Comparison of ENCODE assay signal across 31 cellular contexts in genomic region chr2:240582781-240583180, GRCh38. TPM values are rescaled to one million over a fixed set of nuclear protein-coding genes. Genes with fewer than 3 reads are reported as not detected.
DNase-seq lines count a peak whose midpoint lies in the region; ATAC-seq, FAIRE-seq and TF ChIP-seq lines count a peak whose summit lies in the region.
"Had no signal": no experiment of that assay in that cellular context is flagged by ENCODE, and none has a peak within 500 bp of the region (broad histone marks: within the 10 kb centered on the region; RNA-seq: fewer than 3 reads in every experiment).

No MANE protein-coding gene starts in this region.

- TF ChIP-seq EP300 in K562 (IDR thresholded peaks at IDR 0.05; ENCODE audit: low read length) = no peak

- H3K9me3 ChIP-seq in Loucy (ENCODE audit: insufficient read depth, low read depth, low read length) (no peaks in the 10 kb centered on the region), K562 (replicated peaks; ENCODE audit: control insufficient read depth, insufficient read depth, low read depth, low read length) (no peaks in the 10 kb centered on the region), SJCRH30 (replicated peaks) (peaks cover 3% of the 10 kb centered on the region; the same call in 1 of the 2 replicates)
- H3K9me3 ChIP-seq: prostate gland, right lobe of liver, thyroid gland, vagina had no signal

- H3K9me1 ChIP-seq in K562 (ENCODE audit: control insufficient read depth, insufficient read depth, low read length) = peaks cover 8% of the 10 kb centered on the region

- CTCF ChIA-PET in K562 (lab: Yijun Ruan, JAX; ENCODE audit: low intra/inter-chr PET ratio) = no interaction called here
- CTCF ChIA-PET in T-cell (lab: Charles Lee) = no interaction called here

- H3K36me3 Mint-ChIP-seq in T-cell (peaks cover 7% of the 10 kb centered on the region), glutamatergic neuron (ENCODE audit: unreplicated experiment) (peaks cover 25% of the 10 kb centered on the region)
- H3K36me3 Mint-ChIP-seq: WTC11 had no signal

- H3K9ac ChIP-seq in Loucy (ENCODE audit: low read depth, low read length, poor library complexity, severe bottlenecking) = peak overlapping the region; percentile 55
- H3K9ac ChIP-seq in K562 (ENCODE audit: insufficient read depth in 1 of 2, low read depth in 2 of 2, low read length in 2 of 2) = peak overlapping the region in 1 of 2 experiments; percentile 39; a peak in 1 of 4 replicates

- H3K27me3 Mint-ChIP-seq in T-cell = no peaks in the 10 kb centered on the region
- H3K27me3 Mint-ChIP-seq in glutamatergic neuron (ENCODE audit: unreplicated experiment) = peaks cover 10% of the 10 kb centered on the region
- H3K27me3 Mint-ChIP-seq: stimulated activated naive CD8-positive, alpha-beta T cell treated with anti-CD3 and anti-CD28 coated beads, Interleukin-15, amount 100 ng/mL, for 72 hours had no signal

- H3F3A ChIP-seq in Loucy (ENCODE audit: low read depth) = no peaks in the 10 kb centered on the region

- BruUV-seq in K562 (replicated peaks; lab: Mats Ljungman, UMichigan) = no TSS peak

- H3K4me2 ChIP-seq in Loucy (ENCODE audit: low read depth, low read length, poor library complexity, severe bottlenecking) (peak overlapping the region; percentile 98), K562 (ENCODE audit: insufficient read depth, low read length) (no peak overlapping the region)

- H3K4me3 ChIP-seq in Loucy (ENCODE audit: low read length, poor library complexity, severe bottlenecking) = no peak overlapping the region
- no peak overlapping the region for H3K4me3 ChIP-seq in K562
- H3K4me3 ChIP-seq in SJCRH30 = no peak overlapping the region
- H3K4me3 ChIP-seq: prostate gland, right lobe of liver, thyroid gland, vagina had no signal

- in situ Hi-C loops in K562 (cut with MboI) = no loop called here

- H4K20me1 ChIP-seq in Loucy (ENCODE audit: insufficient read depth, low read length, poor library complexity, severe bottlenecking) (peaks cover 21% of the 10 kb centered on the region), K562 (replicated peaks; ENCODE audit: control insufficient read depth, insufficient read depth, low read length) (no peaks in the 10 kb centered on the region; the same call in 1 of the 2 replicates)

- H3K27me3 ChIP-seq in Loucy (ENCODE audit: insufficient read depth, low read length, poor library complexity, severe bottlenecking) = no peaks in the 10 kb centered on the region
- H3K27me3 ChIP-seq in K562 (ENCODE audit: control insufficient read depth in 2 of 2, insufficient read depth in 2 of 2, low read length in 2 of 2) = no peaks in the 10 kb centered on the region
- no peaks in the 10 kb centered on the region for H3K27me3 ChIP-seq in SJCRH30
- H3K27me3 ChIP-seq: right lobe of liver, thyroid gland, vagina had no signal

- H3K4me1 ChIP-seq in Loucy (ENCODE audit: insufficient read depth, low read length, poor library complexity, severe bottlenecking) (peaks cover 34% of the 10 kb centered on the region), K562 (replicated peaks in 1 of 2; ENCODE audit: control insufficient read depth in 2 of 2, insufficient read depth in 2 of 2, low read length in 2 of 2) (peaks cover 49 to 66% of the 10 kb centered on the region in 2 experiments), SJCRH30 (peaks cover 9% of the 10 kb centered on the region)

- no peak overlapping the region for H3K27ac Mint-ChIP-seq in T-cell
- no peak overlapping the region for H3K27ac Mint-ChIP-seq in glutamatergic neuron (ENCODE audit: unreplicated experiment)
- H3K27ac Mint-ChIP-seq: mesothelial cell of epicardium; stimulated activated naive CD8-positive, alpha-beta T cell treated with anti-CD3 and anti-CD28 coated beads, Interleukin-15, amount 100 ng/mL, for 72 hours; WTC11 had no signal

- H3K27ac ChIP-seq in K562 (ENCODE audit: extremely low read depth, low read depth, low read length) (no peak overlapping the region; the same call in 2 of the 3 replicates), SJCRH30 (no peak overlapping the region)
- H3K27ac ChIP-seq: prostate gland, right lobe of liver, thyroid gland, vagina had no signal

- intact Hi-C loops in K562 (cut with micrococcal nuclease) = loop anchor here (1.0 kb wide), 1 partner anchor 21 kb away; no protein-coding TSS in a partner anchor

- no peaks in the 10 kb centered on the region for H3K9me2 ChIP-seq in Loucy (replicated peaks; ENCODE audit: low read depth, low read length)

- H3K9me3 Mint-ChIP-seq in T-cell (peaks cover 0 to 6% (median 0%) of the 10 kb centered on the region in 3 donors), glutamatergic neuron (ENCODE audit: unreplicated experiment) (peaks cover 35% of the 10 kb centered on the region)
- H3K9me3 Mint-ChIP-seq: WTC11 had no signal

- peaks cover 52 to 67% (median 56%) of the 10 kb centered on the region in 3 donors for H3K4me1 Mint-ChIP-seq in T-cell
- peaks cover 27% of the 10 kb centered on the region for H3K4me1 Mint-ChIP-seq in glutamatergic neuron (ENCODE audit: low read depth, unreplicated experiment)

- 72% methylated on average over 3 of the region's 3 CpGs for WGBS in K562 (ENCODE audit: insufficient coverage, low coverage, missing lambda C conversion rate)

- no peaks in the 10 kb centered on the region for H3K36me3 ChIP-seq in Loucy (ENCODE audit: insufficient read depth, low read length)
- peaks cover 13% of the 10 kb centered on the region; the same call in 2 of the 3 replicates for H3K36me3 ChIP-seq in K562 (ENCODE audit: control insufficient read depth, insufficient read depth, low read length)
- H3K36me3 ChIP-seq in SJCRH30 = no peaks in the 10 kb centered on the region; the same call in 1 of the 2 replicates
- H3K36me3 ChIP-seq: prostate gland had no signal

- POLR2A ChIA-PET in K562 (lab: Yijun Ruan, JAX) = no interaction called here
- POLR2A ChIA-PET in T-cell (lab: Charles Lee) = no interaction called here

- TF ChIP-seq RAD21 in K562 (CRISPR knock-in tag; conservative IDR thresholded peaks at IDR 0.05 in 1 of 2, IDR thresholded peaks at IDR 0.05 in 1 of 2) = no peak

- no peak for TF ChIP-seq POLR2A in K562 (conservative IDR thresholded peaks at IDR 0.05)

- ATAC-seq in K562 (no peak), GM21360 (IDR thresholded peaks at IDR 0.05; ENCODE audit: unreplicated experiment) (no peak), T-cell (replicated peaks in 1 of 4) (no peak)
- ATAC-seq: esophagus mucosa; right lobe of liver; stimulated activated naive CD8-positive, alpha-beta T cell treated with anti-CD3 and anti-CD28 coated beads, Interleukin-15, amount 100 ng/mL, for 72 hours; WTC11 had no signal

- H3K4me3 Mint-ChIP-seq in T-cell (no peak overlapping the region), glutamatergic neuron (ENCODE audit: unreplicated experiment) (no peak overlapping the region)
- H3K4me3 Mint-ChIP-seq: stimulated activated naive CD8-positive, alpha-beta T cell treated with anti-CD3 and anti-CD28 coated beads, Interleukin-15, amount 100 ng/mL, for 72 hours; WTC11 had no signal

- H3K79me2 ChIP-seq in Loucy (ENCODE audit: insufficient read depth, low read length) (peaks cover 41% of the 10 kb centered on the region), K562 (ENCODE audit: control insufficient read depth, insufficient read depth, low read length) (peaks cover 55% of the 10 kb centered on the region)

- DNase-seq in EL (peak; percentile 21), K562 (ENCODE audit: extremely low read depth in 1 of 4, low spot score in 3 of 4) (no peak), SJCRH30 (no peak), T-cell (no peak), glutamatergic neuron (no peak)
- DNase-seq: activated CD4-positive, alpha-beta T cell treated with anti-CD3 and anti-CD28 coated beads, Interleukin-2, amount 50 U/mL, for 1 hour; activated gamma-delta T cell treated with Interleukin-2 at 50 U/mL for 16 hours; activated T-cell treated with anti-CD3 and anti-CD28 coated beads, Interleukin-2, amount 50 U/mL, for 48 hours; DMS153; foreskin fibroblast; head of caudate nucleus; KBM-7; NCI-H1436 treated with DMSO at 0.1 percent for 48 hours; NCI-H2107; NCI-H748 treated with DMSO at 0.1 percent for 48 hours; right lobe of liver; stimulated activated CD8-positive, alpha-beta memory T cell treated with anti-CD3 and anti-CD28 coated beads, Interleukin-4, amount 100 ng/mL, for 48 hours; stimulated activated naive CD8-positive, alpha-beta T cell treated with anti-CD3 and anti-CD28 coated beads, Interleukin-15, amount 100 ng/mL, for 72 hours; thyroid gland had no signal

- no peak overlapping the region for H2AFZ ChIP-seq in Loucy (ENCODE audit: low read length)
- H2AFZ ChIP-seq in K562 (ENCODE audit: low read depth, low read length) = no peak overlapping the region

- TF ChIP-seq CTCF in Loucy (conservative IDR thresholded peaks at IDR 0.05; ENCODE audit: low read length) (no peak), K562 (IDR thresholded peaks at IDR 0.05 in 2 of 3, conservative IDR thresholded peaks at IDR 0.05 in 1 of 3; ENCODE audit: insufficient read depth in 2 of 3, low read depth in 1 of 3, low read length in 3 of 3) (no peak), glutamatergic neuron (IDR thresholded peaks at IDR 0.05; ENCODE audit: partially characterized antibody, unreplicated experiment) (no peak)

- FAIRE-seq in A204.1 (lab: Jason Lieb, UNC) (peak; percentile 95), K562 (lab: Jason Lieb, UNC) (peak; percentile 49)
- FAIRE-seq: H1, HTR-8/SVneo, keratinocyte had no signal

RNA-seq across cellular contexts. Expression of gene CAPN10, which starts 3.8 kb away (rescaled TPM):
- 47.6 and 128 TPM in 2 replicates for total RNA-seq in K562 (2011; cell fraction: chromatin; rRNA removed; ENCODE audit: low replicate concordance)
- 79.5 and 81.2 TPM in 2 replicates for total RNA-seq in K562 (2011; cell fraction: nucleolus; rRNA removed)
- 52.6 and 61.5 TPM in 2 replicates for total RNA-seq in K562 (2011; cell fraction: nucleoplasm; rRNA removed)
- total RNA-seq in K562 (2014; rRNA removed) (18.6 and 24.3 TPM in 2 replicates), K562 (2014; rRNA removed; fragmentation: Illumina TruSeq; extraction: Trizol) (3.7 and 4.1 TPM in 2 replicates), K562 (2015; rRNA removed; fragmentation: Illumina TruSeq; extraction: Trizol) (10.4 and 14.5 TPM in 2 replicates), K562 (2021) (19.3 and 25.3 TPM in 2 replicates), T-cell (100 to 1,000 TPM in 2 of 5 donors, 10 to 100 TPM in 3; 73.3 to 107 (median 96.1) TPM), glutamatergic neuron (ENCODE audit: unreplicated experiment) (67.1 TPM)
- polyA plus RNA-seq in K562 (2011; rRNA removed) (8.4 and 14.0 TPM in 2 replicates), K562 (2014; fragmentation: Illumina TruSeq; extraction: Trizol) (4.7 and 8.9 TPM in 2 replicates), K562 (2014; fragmentation: Nextera tagmentation; extraction: Ambion mirVana) (under 1 TPM; 0.08 to 0.41 TPM), K562 (2014; rRNA removed) (26.1 and 26.8 TPM in 2 replicates)
- 8.3 and 17.5 TPM in 2 replicates for polyA plus RNA-seq in K562 (2011; cell fraction: cytosol; rRNA removed)
- polyA plus RNA-seq in K562 (2011; cell fraction: nucleus; rRNA removed) = 81.9 and 107 TPM in 2 replicates
- polyA plus RNA-seq in K562 (2012) = 11.4 and 22.7 TPM in 2 replicates
- polyA minus RNA-seq in K562 (2011; rRNA and poly(A)+ RNA removed) = 3.7 and 4.6 TPM in 2 replicates
- 7.4 and 9.3 TPM in 2 replicates for polyA minus RNA-seq in K562 (2011; cell fraction: cytosol; rRNA and poly(A)+ RNA removed)
- 26.9 and 33.0 TPM in 2 replicates for polyA minus RNA-seq in K562 (2011; cell fraction: nucleus; rRNA and poly(A)+ RNA removed)
- 23.1 and 27.4 TPM in 2 replicates for total RNA-seq in SJCRH30 (2014; rRNA removed; shearing (Covaris generic))

RNA-seq across cellular contexts. Expression of gene RNPEPL1, which starts 14.5 kb away (rescaled TPM):
- total RNA-seq in K562 (2011; cell fraction: chromatin; rRNA removed; ENCODE audit: low replicate concordance) = 13.5 and 56.3 TPM in 2 replicates
- 37.2 and 53.2 TPM in 2 replicates for total RNA-seq in K562 (2011; cell fraction: nucleolus; rRNA removed)
- 20.7 and 21.8 TPM in 2 replicates for total RNA-seq in K562 (2011; cell fraction: nucleoplasm; rRNA removed)
- total RNA-seq in K562 (2014; rRNA removed) = 15.7 and 25.3 TPM in 2 replicates
- 1.7 and 2.5 TPM in 2 replicates for total RNA-seq in K562 (2014; rRNA removed; fragmentation: Illumina TruSeq; extraction: Trizol)
- 7.0 and 7.1 TPM in 2 replicates for total RNA-seq in K562 (2015; rRNA removed; fragmentation: Illumina TruSeq; extraction: Trizol)
- total RNA-seq in K562 (2021) = 38.3 and 38.7 TPM in 2 replicates
- 5.5 and 10.0 TPM in 2 replicates for polyA plus RNA-seq in K562 (2011; rRNA removed)
- polyA plus RNA-seq in K562 (2011; cell fraction: cytosol; rRNA removed) = 12.6 and 28.4 TPM in 2 replicates
- polyA plus RNA-seq in K562 (2011; cell fraction: nucleus; rRNA removed) = 56.7 and 79.9 TPM in 2 replicates
- 21.9 and 55.2 TPM in 2 replicates for polyA plus RNA-seq in K562 (2012)
- polyA plus RNA-seq in K562 (2014; fragmentation: Illumina TruSeq; extraction: Trizol) = 5.6 and 21.3 TPM in 2 replicates
- under 1 TPM; 0.07 to 0.45 TPM for polyA plus RNA-seq in K562 (2014; fragmentation: Nextera tagmentation; extraction: Ambion mirVana)
- polyA plus RNA-seq in K562 (2014; rRNA removed) = 21.9 and 28.2 TPM in 2 replicates
- polyA minus RNA-seq in K562 (2011; rRNA and poly(A)+ RNA removed) = 1.9 and 3.7 TPM in 2 replicates
- polyA minus RNA-seq in K562 (2011; cell fraction: cytosol; rRNA and poly(A)+ RNA removed) = 29.7 and 42.0 TPM in 2 replicates
- 17.6 and 18.4 TPM in 2 replicates for polyA minus RNA-seq in K562 (2011; cell fraction: nucleus; rRNA and poly(A)+ RNA removed)
- 6.0 and 8.4 TPM in 2 replicates for total RNA-seq in SJCRH30 (2014; rRNA removed; shearing (Covaris generic))
- 100 to 1,000 TPM in 4 of 5 donors, 10 to 100 TPM in 1; 87.6 to 202 (median 189) TPM for total RNA-seq in T-cell
- total RNA-seq in glutamatergic neuron (ENCODE audit: unreplicated experiment) = 20.9 TPM

RNA-seq across cellular contexts. Expression of gene DUSP28, which starts 22.6 kb away (rescaled TPM):
- 9.2 and 12.9 TPM in 2 replicates for total RNA-seq in K562 (2011; cell fraction: chromatin; rRNA removed; ENCODE audit: low replicate concordance)
- 7.8 and 10.5 TPM in 2 replicates for total RNA-seq in K562 (2011; cell fraction: nucleolus; rRNA removed)
- total RNA-seq in K562 (2011; cell fraction: nucleoplasm; rRNA removed) = 11.3 and 11.6 TPM in 2 replicates
- total RNA-seq in K562 (2014; rRNA removed) = 5.1 and 5.6 TPM in 2 replicates
- total RNA-seq in K562 (2014; rRNA removed; fragmentation: Illumina TruSeq; extraction: Trizol) = 4.2 and 5.8 TPM in 2 replicates
- 3.6 and 4.3 TPM in 2 replicates for total RNA-seq in K562 (2015; rRNA removed; fragmentation: Illumina TruSeq; extraction: Trizol)
- total RNA-seq in K562 (2021) = 3.3 and 6.3 TPM in 2 replicates
- 7.5 and 8.1 TPM in 2 replicates for polyA plus RNA-seq in K562 (2011; rRNA removed)
- 6.5 and 7.1 TPM in 2 replicates for polyA plus RNA-seq in K562 (2011; cell fraction: cytosol; rRNA removed)
- polyA plus RNA-seq in K562 (2011; cell fraction: nucleus; rRNA removed) = 6.2 and 6.6 TPM in 2 replicates
- 5.6 and 7.6 TPM in 2 replicates for polyA plus RNA-seq in K562 (2012)
- polyA plus RNA-seq in K562 (2014; fragmentation: Illumina TruSeq; extraction: Trizol) = 4.1 and 4.7 TPM in 2 replicates
- 1 to 10 TPM; 2.8 to 4.2 TPM for polyA plus RNA-seq in K562 (2014; fragmentation: Nextera tagmentation; extraction: Ambion mirVana)
- polyA plus RNA-seq in K562 (2014; rRNA removed) = 4.7 and 5.4 TPM in 2 replicates
- polyA minus RNA-seq in K562 (2011; rRNA and poly(A)+ RNA removed) = 4.2 and 5.7 TPM in 2 replicates
- 1.2 and 2.1 TPM in 2 replicates for polyA minus RNA-seq in K562 (2011; cell fraction: cytosol; rRNA and poly(A)+ RNA removed)
- polyA minus RNA-seq in K562 (2011; cell fraction: nucleus; rRNA and poly(A)+ RNA removed) = 3.4 and 3.8 TPM in 2 replicates
- 9.3 and 11.3 TPM in 2 replicates for total RNA-seq in SJCRH30 (2014; rRNA removed; shearing (Covaris generic))
- total RNA-seq in T-cell = 10 to 100 TPM; 11.0 to 17.3 (median 15.4) TPM
- 2.8 TPM for total RNA-seq in glutamatergic neuron (ENCODE audit: unreplicated experiment)

RNA-seq across cellular contexts. Expression of gene ANKMY1, which starts 25.0 kb away (rescaled TPM):
- total RNA-seq in K562 (2011; cell fraction: chromatin; rRNA removed; ENCODE audit: low replicate concordance) = 94.4 and 106 TPM in 2 replicates
- 48.0 and 49.5 TPM in 2 replicates for total RNA-seq in K562 (2011; cell fraction: nucleolus; rRNA removed)
- 47.5 and 60.0 TPM in 2 replicates for total RNA-seq in K562 (2011; cell fraction: nucleoplasm; rRNA removed)
- 7.7 and 8.2 TPM in 2 replicates for total RNA-seq in K562 (2014; rRNA removed)
- 4.4 and 6.4 TPM in 2 replicates for total RNA-seq in K562 (2014; rRNA removed; fragmentation: Illumina TruSeq; extraction: Trizol)
- 10.7 and 12.3 TPM in 2 replicates for total RNA-seq in K562 (2015; rRNA removed; fragmentation: Illumina TruSeq; extraction: Trizol)
- 15.1 and 16.0 TPM in 2 replicates for total RNA-seq in K562 (2021)
- 13.0 and 18.7 TPM in 2 replicates for polyA plus RNA-seq in K562 (2011; rRNA removed)
- 13.4 and 18.3 TPM in 2 replicates for polyA plus RNA-seq in K562 (2011; cell fraction: cytosol; rRNA removed)
- polyA plus RNA-seq in K562 (2011; cell fraction: nucleus; rRNA removed) = 66.3 and 91.6 TPM in 2 replicates
- 12.3 and 19.9 TPM in 2 replicates for polyA plus RNA-seq in K562 (2012)
- 12.4 and 13.8 TPM in 2 replicates for polyA plus RNA-seq in K562 (2014; fragmentation: Illumina TruSeq; extraction: Trizol)
- polyA plus RNA-seq in K562 (2014; fragmentation: Nextera tagmentation; extraction: Ambion mirVana) = under 1 TPM; 0.75 to 0.87 TPM
- 11.7 and 11.9 TPM in 2 replicates for polyA plus RNA-seq in K562 (2014; rRNA removed)
- 22.6 and 23.1 TPM in 2 replicates for polyA minus RNA-seq in K562 (2011; rRNA and poly(A)+ RNA removed)
- 9.9 and 13.2 TPM in 2 replicates for polyA minus RNA-seq in K562 (2011; cell fraction: cytosol; rRNA and poly(A)+ RNA removed)
- 34.6 and 45.8 TPM in 2 replicates for polyA minus RNA-seq in K562 (2011; cell fraction: nucleus; rRNA and poly(A)+ RNA removed)
- 6.3 and 6.7 TPM in 2 replicates for total RNA-seq in SJCRH30 (2014; rRNA removed; shearing (Covaris generic))
- 10 to 100 TPM; 44.6 to 89.5 (median 79.8) TPM for total RNA-seq in T-cell
- total RNA-seq in glutamatergic neuron (ENCODE audit: unreplicated experiment) = 9.0 TPM

RNA-seq across cellular contexts. Expression of gene GPR35, which starts 42.5 kb away (rescaled TPM):
- total RNA-seq in K562 (2011; cell fraction: chromatin; rRNA removed; ENCODE audit: low replicate concordance) = 0.40 and 0.76 TPM in 2 replicates
- 0.50 and 0.53 TPM in 2 replicates for total RNA-seq in K562 (2011; cell fraction: nucleolus; rRNA removed)
- total RNA-seq in K562 (2011; cell fraction: nucleoplasm; rRNA removed) = 0.73 TPM in 1 of 2 replicates, not detected in the other
- total RNA-seq in K562 (2014; rRNA removed) (0.50 TPM in 1 of 2 replicates, not detected in the other), K562 (2014; rRNA removed; fragmentation: Illumina TruSeq; extraction: Trizol) (0.07 TPM in 1 of 2 replicates, not detected in the other), K562 (2015; rRNA removed; fragmentation: Illumina TruSeq; extraction: Trizol) (0.29 and 0.34 TPM in 2 replicates), K562 (2021) (0.20 and 0.33 TPM in 2 replicates), T-cell (10 to 100 TPM in 3 of 5 donors, 1 to 10 TPM in 2; 6.2 to 16.2 (median 10.4) TPM), glutamatergic neuron (ENCODE audit: unreplicated experiment) (1.5 TPM)
- polyA plus RNA-seq in K562 (2011; rRNA removed) (0.04 and 0.19 TPM in 2 replicates), K562 (2014; fragmentation: Illumina TruSeq; extraction: Trizol) (0.08 TPM in 1 of 2 replicates, not detected in the other), K562 (2014; fragmentation: Nextera tagmentation; extraction: Ambion mirVana) (not detected), K562 (2014; rRNA removed) (0.12 and 0.29 TPM in 2 replicates)
- polyA plus RNA-seq in K562 (2011; cell fraction: cytosol; rRNA removed) = 0.13 and 0.25 TPM in 2 replicates
- 1.2 TPM in 2 replicates for polyA plus RNA-seq in K562 (2011; cell fraction: nucleus; rRNA removed)
- 0.29 and 1.5 TPM in 2 replicates for polyA plus RNA-seq in K562 (2012)
- 0.11 and 0.15 TPM in 2 replicates for polyA minus RNA-seq in K562 (2011; rRNA and poly(A)+ RNA removed)
- not detected in 2 replicates for polyA minus RNA-seq in K562 (2011; cell fraction: cytosol; rRNA and poly(A)+ RNA removed)
- 0.13 and 0.22 TPM in 2 replicates for polyA minus RNA-seq in K562 (2011; cell fraction: nucleus; rRNA and poly(A)+ RNA removed)
- 0.04 and 0.30 TPM in 2 replicates for total RNA-seq in SJCRH30 (2014; rRNA removed; shearing (Covaris generic))
- total RNA-seq: H1, SK-MEL-5 had no signal
